Comparison of ENCODE assay signal across 2 cellular contexts in genomic region chr2:219045937-219046550, GRCh38.
TF ChIP-seq lines count a peak whose summit lies in the region.

No MANE protein-coding gene starts in this region.

TF ChIP-seq in Ishikawa, 13 proteins besides CTCF, POLR2A, EP300 and RAD21:
- TF ChIP-seq REST (IDR thresholded peaks at IDR 0.05; ENCODE audit: low read depth) (peak; percentile 98), MAX (IDR thresholded peaks at IDR 0.05) (no peak)

TF ChIP-seq in HepG2, 621 proteins besides CTCF, POLR2A, EP300 and RAD21 (continues in another document):
- TF ChIP-seq NR0B2 (CRISPR knock-in tag; IDR thresholded peaks at IDR 0.05): peak; percentile 48; the same call in 1 of the 2 replicates
- TF ChIP-seq HMG20B (CRISPR knock-in tag; conservative IDR thresholded peaks at IDR 0.05): 0 out of 2 replicates have a peak, but pooled peaks have one; percentile 29
- TF ChIP-seq KLF16 (CRISPR knock-in tag; IDR thresholded peaks at IDR 0.05): peak in 1 of 2 experiments; percentile 77; a peak in 1 of 4 replicates
- TF ChIP-seq IRF2 (CRISPR knock-in tag; IDR thresholded peaks at IDR 0.05): peak; percentile 49; the same call in 1 of the 2 replicates
- TF ChIP-seq ZSCAN30 (CRISPR knock-in tag; IDR thresholded peaks at IDR 0.05): peak; percentile 30; the same call in 1 of the 2 replicates
- TF ChIP-seq ARNT2 (CRISPR knock-in tag; IDR thresholded peaks at IDR 0.05; ENCODE audit: low read depth): 0 out of 2 replicates have a peak, but pooled peaks have one; percentile 65
- 0 out of 2 replicates have a peak, but pooled peaks have one; percentile 36 for TF ChIP-seq ZSCAN12 (CRISPR knock-in tag; IDR thresholded peaks at IDR 0.05)
- TF ChIP-seq NCOA2 (CRISPR knock-in tag; IDR thresholded peaks at IDR 0.05): peak; percentile 65; the same call in 1 of the 2 replicates
- 0 out of 4 replicates have a peak, but pooled peaks of 1 of the 2 experiments have one; percentile 26 for TF ChIP-seq ATF4 (CRISPR knock-in tag; IDR thresholded peaks at IDR 0.05)
- TF ChIP-seq ZNF160 (CRISPR knock-in tag; IDR thresholded peaks at IDR 0.05): peak; percentile 73; the same call in 1 of the 2 replicates
- no peak for TF ChIP-seq ZBTB20 (CRISPR knock-in tag; IDR thresholded peaks at IDR 0.05; ENCODE audit: borderline replicate concordance, low read depth)
- peak; percentile 85; the same call in 1 of the 2 replicates for TF ChIP-seq ZNF296 (CRISPR knock-in tag; conservative IDR thresholded peaks at IDR 0.05)
- TF ChIP-seq PATZ1 (CRISPR knock-in tag; IDR thresholded peaks at IDR 0.05): no peak
- peak; percentile 66; the same call in 1 of the 2 replicates for TF ChIP-seq ZNF773 (CRISPR knock-in tag; IDR thresholded peaks at IDR 0.05; ENCODE audit: borderline replicate concordance)
- peak; percentile 57; the same call in 1 of the 2 replicates for TF ChIP-seq PPARG (CRISPR knock-in tag; conservative IDR thresholded peaks at IDR 0.05)
- TF ChIP-seq ELF3 (CRISPR knock-in tag; IDR thresholded peaks at IDR 0.05): peak; percentile 92
- peak; percentile 60 for TF ChIP-seq ZNF777 (CRISPR knock-in tag; IDR thresholded peaks at IDR 0.05)
- TF ChIP-seq ZSCAN22 (CRISPR knock-in tag; IDR thresholded peaks at IDR 0.05): no peak
- TF ChIP-seq RXRB (CRISPR knock-in tag; IDR thresholded peaks at IDR 0.05; ENCODE audit: borderline replicate concordance): peak; percentile 70
- TF ChIP-seq WIZ (CRISPR knock-in tag; IDR thresholded peaks at IDR 0.05): peak; percentile 90
- TF ChIP-seq ZNF574 (CRISPR knock-in tag; IDR thresholded peaks at IDR 0.05): peak; percentile 61
- peak; percentile 99 for TF ChIP-seq MIER2 (CRISPR knock-in tag; IDR thresholded peaks at IDR 0.05)
- TF ChIP-seq TFE3 (CRISPR knock-in tag; IDR thresholded peaks at IDR 0.05): peak; percentile 77
- peak; percentile 80; the same call in 1 of the 2 replicates for TF ChIP-seq ZNF12 (CRISPR knock-in tag; IDR thresholded peaks at IDR 0.05)
- TF ChIP-seq ZNF691 (CRISPR knock-in tag; IDR thresholded peaks at IDR 0.05; ENCODE audit: borderline replicate concordance, low read depth): peak; percentile 54; the same call in 1 of the 2 replicates
- TF ChIP-seq FUBP1 (CRISPR knock-in tag; IDR thresholded peaks at IDR 0.05; ENCODE audit: borderline replicate concordance): no peak
- no peak for TF ChIP-seq ZNF609 (CRISPR knock-in tag; IDR thresholded peaks at IDR 0.05; ENCODE audit: borderline replicate concordance)
- 0 out of 4 replicates have a peak, but pooled peaks of 1 of the 2 experiments have one; percentile 40 for TF ChIP-seq HMGXB4 (CRISPR knock-in tag; IDR thresholded peaks at IDR 0.05; ENCODE audit: borderline replicate concordance in 1 of 2, low read depth in 1 of 2)
- TF ChIP-seq HDAC2 (CRISPR knock-in tag; IDR thresholded peaks at IDR 0.05): peak; percentile 73
- peak in 1 of 2 experiments; percentile 99 for TF ChIP-seq REST (IDR thresholded peaks at IDR 0.05; ENCODE audit: borderline replicate concordance in 1 of 2, low read depth in 1 of 2, low read length in 2 of 2)
- TF ChIP-seq TEAD2 (CRISPR knock-in tag; IDR thresholded peaks at IDR 0.05): peak; percentile 81; the same call in 1 of the 2 replicates
